Comparison of ENCODE assay signal across 18 cellular contexts in genomic region chr15:71118345-71118744, GRCh38. TPM values are rescaled to one million over a fixed set of nuclear protein-coding genes. Genes with fewer than 3 reads are reported as not detected.
"Had no signal": no experiment of that assay in that cellular context is flagged by ENCODE, and none has a peak within 500 bp of the region (broad histone marks: within the 10 kb centered on the region; RNA-seq: fewer than 3 reads in every experiment).

No MANE protein-coding gene starts in this region.

- H3K27ac Mint-ChIP-seq: activated CD4-positive, alpha-beta memory T cell treated with anti-CD3 and anti-CD28 coated beads for 36 hours; activated CD4-positive, alpha-beta T cell treated with anti-CD3 and anti-CD28 coated beads for 36 hours; memory B cell; WTC11 had no signal

- H3K4me3 ChIP-seq: body of pancreas, cardiac muscle cell, spleen, testis, upper lobe of right lung had no signal

- H3K9me3 ChIP-seq: body of pancreas, spleen, testis, upper lobe of right lung had no signal

- H3K36me3 Mint-ChIP-seq: activated CD4-positive, alpha-beta memory T cell treated with anti-CD3 and anti-CD28 coated beads for 36 hours; memory B cell; WTC11 had no signal

- ATAC-seq: activated CD4-positive, alpha-beta T cell treated with anti-CD3 and anti-CD28 coated beads for 36 hours; body of pancreas; upper lobe of right lung; WTC11 had no signal

- DNase-seq: activated CD4-positive, alpha-beta memory T cell treated with anti-CD3 and anti-CD28 coated beads for 36 hours; activated CD4-positive, alpha-beta T cell treated with anti-CD3 and anti-CD28 coated beads for 36 hours; activated naive CD4-positive, alpha-beta T cell treated with Interleukin-2 at 50 U/mL for 16 hours; activated T-cell treated with anti-CD3 and anti-CD28 coated beads, Interleukin-2, amount 50 U/mL, for 48 hours; body of pancreas; kidney glomerular epithelial cell; occipital lobe; posterior cingulate gyrus; spleen; stimulated activated CD4-positive, alpha-beta T cell treated with anti-CD3 and anti-CD28 coated beads, Interleukin-4, amount 100 ng/mL, for 1 hour; stimulated activated naive CD4-positive, alpha-beta T cell; T-helper 9 cell; testis; upper lobe of right lung had no signal

- H3K4me1 ChIP-seq: upper lobe of right lung had no signal

- H3K27me3 ChIP-seq: testis, upper lobe of right lung had no signal

- H3K36me3 ChIP-seq: cardiac muscle cell, spleen, upper lobe of right lung had no signal

- H3K27ac ChIP-seq: cardiac muscle cell, spleen, testis, upper lobe of right lung had no signal

- H3K9me3 Mint-ChIP-seq: activated CD4-positive, alpha-beta memory T cell treated with anti-CD3 and anti-CD28 coated beads for 36 hours; memory B cell; WTC11 had no signal

- H3K4me3 Mint-ChIP-seq: activated CD4-positive, alpha-beta memory T cell treated with anti-CD3 and anti-CD28 coated beads for 36 hours; activated CD4-positive, alpha-beta T cell treated with anti-CD3 and anti-CD28 coated beads for 36 hours; memory B cell; WTC11 had no signal

RNA-seq across cellular contexts. Expression of gene THSD4, which starts 3.1 kb away (rescaled TPM):
- total RNA-seq: activated CD4-positive, alpha-beta memory T cell treated with anti-CD3 and anti-CD28 coated beads for 36 hours; activated CD4-positive, alpha-beta T cell treated with anti-CD3 and anti-CD28 coated beads for 36 hours; T-helper 1 cell treated with Interleukin-12 subunit alpha and Interleukin-12 subunit beta and Interleukin-4 antibody, amounts not matched to agents 30 ng/mL and 1 ng/mL, for 36 hours had no signal
